In genomic region chrX:29397506-29397905, GRCh38 we compare ENCODE assay signal across 25 cellular contexts.
DNase-seq lines count a peak whose midpoint lies in the region; ATAC-seq and TF ChIP-seq lines count a peak whose summit lies in the region.
"Had no signal": no experiment of that assay in that cellular context is flagged by ENCODE, and none has a peak within 500 bp of the region (broad histone marks: within the 10 kb centered on the region; RNA-seq: fewer than 3 reads in every experiment).

No MANE protein-coding gene starts in this region.

- no peaks in the 10 kb centered on the region for H3K27me3 Mint-ChIP-seq in activated CD8-positive, alpha-beta T cell treated with anti-CD3 and anti-CD28 coated beads for 36 hours
- no peaks in the 10 kb centered on the region for H3K27me3 Mint-ChIP-seq in activated T-cell treated with anti-CD3 and anti-CD28 coated beads, Interleukin-2, amount 50 U/mL, for 72 hours (ENCODE audit: low read depth)
- H3K27me3 Mint-ChIP-seq: activated CD4-positive, alpha-beta T cell treated with anti-CD3 and anti-CD28 coated beads, Interleukin-2, amount 10 ng/mL, durations not matched to agents 24 days and 14 days; activated naive CD8-positive, alpha-beta T cell treated with anti-CD3 and anti-CD28 coated beads, Interleukin-2, amount 50 U/mL, for 24 hours; stimulated activated naive CD8-positive, alpha-beta T cell treated with anti-CD3 and anti-CD28 coated beads, Interleukin-15, amount 100 ng/mL, for 72 hours; T-cell; type B pancreatic cell had no signal

- intact Hi-C loops in activated CD8-positive, alpha-beta T cell treated with anti-CD3 and anti-CD28 coated beads for 36 hours (cut with micrococcal nuclease): no loop called here

- H3K36me3 ChIP-seq in Peyer's patch: no peaks in the 10 kb centered on the region
- H3K36me3 ChIP-seq: left ventricle myocardium inferior, prostate gland had no signal

- POLR2A ChIA-PET in activated CD8-positive, alpha-beta T cell treated with anti-CD3 and anti-CD28 coated beads for 36 hours (lab: Charles Lee): no interaction called here

- H3K36me3 Mint-ChIP-seq in activated CD8-positive, alpha-beta T cell treated with anti-CD3 and anti-CD28 coated beads for 36 hours (ENCODE audit: low read depth): no peaks in the 10 kb centered on the region
- H3K36me3 Mint-ChIP-seq in activated T-cell treated with anti-CD3 and anti-CD28 coated beads, Interleukin-2, amount 50 U/mL, for 72 hours (ENCODE audit: insufficient read depth in 2 of 2): no peaks in the 10 kb centered on the region
- H3K36me3 Mint-ChIP-seq: T-cell, type B pancreatic cell had no signal

- no peaks in the 10 kb centered on the region for H3K4me1 ChIP-seq in Peyer's patch
- H3K4me1 ChIP-seq: left ventricle myocardium inferior, prostate gland had no signal

- no peaks in the 10 kb centered on the region for H3K27me3 ChIP-seq in Peyer's patch

- H3K4me3 ChIP-seq in astrocyte of the spinal cord (ENCODE audit: low read depth, low read length) (no peak overlapping the region), Peyer's patch (no peak overlapping the region)
- H3K4me3 ChIP-seq: dorsolateral prefrontal cortex, left ventricle myocardium inferior, prostate gland had no signal

- CTCF ChIA-PET in activated CD8-positive, alpha-beta T cell treated with anti-CD3 and anti-CD28 coated beads for 36 hours (lab: Charles Lee): no interaction called here

- no peaks in the 10 kb centered on the region for H3K9me3 Mint-ChIP-seq in activated CD8-positive, alpha-beta T cell treated with anti-CD3 and anti-CD28 coated beads for 36 hours
- peaks cover 2% of the 10 kb centered on the region in 2 donors for H3K9me3 Mint-ChIP-seq in activated T-cell treated with anti-CD3 and anti-CD28 coated beads, Interleukin-2, amount 50 U/mL, for 72 hours
- H3K9me3 Mint-ChIP-seq: activated CD4-positive, alpha-beta T cell treated with anti-CD3 and anti-CD28 coated beads, Interleukin-2, amount 10 ng/mL, durations not matched to agents 24 days and 14 days; activated naive CD8-positive, alpha-beta T cell treated with anti-CD3 and anti-CD28 coated beads, Interleukin-2, amount 50 U/mL, for 24 hours; stimulated activated naive CD8-positive, alpha-beta T cell treated with anti-CD3 and anti-CD28 coated beads, Interleukin-15, amount 100 ng/mL, for 72 hours; type B pancreatic cell had no signal

- TF ChIP-seq POLR2A in Peyer's patch (IDR thresholded peaks at IDR 0.05): no peak

- H3K27ac Mint-ChIP-seq in activated CD8-positive, alpha-beta T cell treated with anti-CD3 and anti-CD28 coated beads for 36 hours: no peak overlapping the region
- H3K27ac Mint-ChIP-seq in activated T-cell treated with anti-CD3 and anti-CD28 coated beads, Interleukin-2, amount 50 U/mL, for 72 hours: no peak overlapping the region
- H3K27ac Mint-ChIP-seq: activated CD4-positive, alpha-beta T cell treated with anti-CD3 and anti-CD28 coated beads, Interleukin-2, amount 10 ng/mL, durations not matched to agents 24 days and 14 days; activated naive CD8-positive, alpha-beta T cell treated with anti-CD3 and anti-CD28 coated beads, Interleukin-2, amount 50 U/mL, for 24 hours; stimulated activated naive CD8-positive, alpha-beta T cell treated with anti-CD3 and anti-CD28 coated beads, Interleukin-15, amount 100 ng/mL, for 72 hours; T-cell; type B pancreatic cell had no signal

- H3K27ac ChIP-seq in Peyer's patch: no peak overlapping the region
- H3K27ac ChIP-seq: dorsolateral prefrontal cortex, left ventricle myocardium inferior, prostate gland had no signal

- DNase-seq in H4 (ENCODE audit: low spot score) (peak; percentile 21), astrocyte of the spinal cord (ENCODE audit: low read depth, low spot score) (peak; percentile 76), hepatic stellate cell (ENCODE audit: low spot score) (peak; percentile 4), Peyer's patch (no peak), NCI-H82 treated with DMSO at 0.1 percent for 48 hours (lab: John Stamatoyannopoulos, UW; ENCODE audit: unreplicated experiment) (no peak)
- DNase-seq in activated CD8-positive, alpha-beta T cell treated with anti-CD3 and anti-CD28 coated beads for 36 hours: no peak
- no peak for DNase-seq in activated T-cell treated with anti-CD3 and anti-CD28 coated beads, Interleukin-2, amount 50 U/mL, for 72 hours
- DNase-seq: activated CD4-positive, alpha-beta T cell treated with anti-CD3 and anti-CD28 coated beads, Interleukin-2, amount 10 ng/mL, durations not matched to agents 24 days and 14 days; activated effector memory CD4-positive, alpha-beta T cell treated with anti-CD3 and anti-CD28 coated beads, Interleukin-2, amount 50 U/mL, for 16 hours; activated naive CD8-positive, alpha-beta T cell treated with anti-CD3 and anti-CD28 coated beads, Interleukin-2, amount 50 U/mL, for 24 hours; C1 segment of cervical spinal cord; Calu3; dorsolateral prefrontal cortex; GOT3; KBM-7; left ventricle myocardium inferior; NCI-H1694 treated with DMSO at 0.1 percent for 48 hours; NCI-H748 treated with DMSO at 0.1 percent for 48 hours; PC-3; SIG-M5; stimulated activated CD4-positive, alpha-beta T cell treated with anti-CD3 and anti-CD28 coated beads, Interleukin-4, amount 100 ng/mL, for 24 hours; stimulated activated naive CD8-positive, alpha-beta T cell treated with anti-CD3 and anti-CD28 coated beads, Interleukin-15, amount 100 ng/mL, for 72 hours; T-cell had no signal

- ATAC-seq in activated CD8-positive, alpha-beta T cell treated with anti-CD3 and anti-CD28 coated beads for 36 hours: no peak
- no peak for ATAC-seq in activated T-cell treated with anti-CD3 and anti-CD28 coated beads, Interleukin-2, amount 50 U/mL, for 72 hours (replicated peaks in 1 of 2)
- ATAC-seq: activated naive CD8-positive, alpha-beta T cell treated with anti-CD3 and anti-CD28 coated beads, Interleukin-2, amount 50 U/mL, for 24 hours; PC-3; stimulated activated naive CD8-positive, alpha-beta T cell treated with anti-CD3 and anti-CD28 coated beads, Interleukin-15, amount 100 ng/mL, for 72 hours; T-cell had no signal

- TF ChIP-seq CTCF in astrocyte of the spinal cord (IDR thresholded peaks at IDR 0.05; ENCODE audit: low read depth, low read length): no peak
- TF ChIP-seq CTCF in Peyer's patch (IDR thresholded peaks at IDR 0.05): no peak
- TF ChIP-seq CTCF in activated CD8-positive, alpha-beta T cell treated with anti-CD3 and anti-CD28 coated beads for 36 hours (IDR thresholded peaks at IDR 0.05): no peak

- H3K4me1 Mint-ChIP-seq in activated CD8-positive, alpha-beta T cell treated with anti-CD3 and anti-CD28 coated beads for 36 hours (ENCODE audit: low read depth): no peaks in the 10 kb centered on the region
- no peaks in the 10 kb centered on the region for H3K4me1 Mint-ChIP-seq in activated T-cell treated with anti-CD3 and anti-CD28 coated beads, Interleukin-2, amount 50 U/mL, for 72 hours (ENCODE audit: low read depth)
- H3K4me1 Mint-ChIP-seq: activated CD4-positive, alpha-beta T cell treated with anti-CD3 and anti-CD28 coated beads, Interleukin-2, amount 10 ng/mL, durations not matched to agents 24 days and 14 days; activated naive CD8-positive, alpha-beta T cell treated with anti-CD3 and anti-CD28 coated beads, Interleukin-2, amount 50 U/mL, for 24 hours; stimulated activated naive CD8-positive, alpha-beta T cell treated with anti-CD3 and anti-CD28 coated beads, Interleukin-15, amount 100 ng/mL, for 72 hours; T-cell had no signal

- no peak overlapping the region for H3K4me3 Mint-ChIP-seq in activated CD8-positive, alpha-beta T cell treated with anti-CD3 and anti-CD28 coated beads for 36 hours
- H3K4me3 Mint-ChIP-seq in activated T-cell treated with anti-CD3 and anti-CD28 coated beads, Interleukin-2, amount 50 U/mL, for 72 hours: no peak overlapping the region
- H3K4me3 Mint-ChIP-seq: activated CD4-positive, alpha-beta T cell treated with anti-CD3 and anti-CD28 coated beads, Interleukin-2, amount 10 ng/mL, durations not matched to agents 24 days and 14 days; activated naive CD8-positive, alpha-beta T cell treated with anti-CD3 and anti-CD28 coated beads, Interleukin-2, amount 50 U/mL, for 24 hours; stimulated activated naive CD8-positive, alpha-beta T cell treated with anti-CD3 and anti-CD28 coated beads, Interleukin-15, amount 100 ng/mL, for 72 hours; T-cell; type B pancreatic cell had no signal

- no peaks in the 10 kb centered on the region for H3K9me3 ChIP-seq in Peyer's patch
- H3K9me3 ChIP-seq: left ventricle myocardium inferior, prostate gland had no signal

- in situ Hi-C loops in astrocyte of the spinal cord (cut with HindIII; ENCODE audit: low sequenced_read_pairs): no loop called here

Comparison
In these comparisons a context has a peak if more than half of its experiments do, and no peak if none do; other contexts are left out.
1. DNase-seq: peak in H4 (single experiment), astrocyte of the spinal cord (single experiment) and hepatic stellate cell (single experiment); none in Peyer's patch (0 of 3), NCI-H82 treated with DMSO at 0.1 percent for 48 hours (single experiment), activated CD8-positive, alpha-beta T cell treated with anti-CD3 and anti-CD28 coated beads for 36 hours (single experiment) and activated T-cell treated with anti-CD3 and anti-CD28 coated beads, Interleukin-2, amount 50 U/mL, for 72 hours (0 of 2).